ENCODE assay signal across 8 cellular contexts in genomic region chr16:27313422-27314160, GRCh38. TPM values are rescaled to one million over a fixed set of nuclear protein-coding genes. Genes with fewer than 3 reads are reported as not detected.
DNase-seq lines count a peak whose midpoint lies in the region; TF ChIP-seq lines count a peak whose summit lies in the region.

TSS of gene IL4R (plus strand) at chr16:27313974. CDS start at chr16:27340204, 26,230 bp downstream.

- peak within 1 kb of the TSS; percentile 92 for H3K4me3 Mint-ChIP-seq in neural crest cell

- peaks cover 51% of the 10 kb centered on the region for H3K27me3 Mint-ChIP-seq in neural crest cell (ENCODE audit: low read depth)

- peaks cover 9% of the 10 kb centered on the region for H3K4me1 Mint-ChIP-seq in neural crest cell

- DNase-seq in Daoy (ENCODE audit: low read depth) = peak; percentile 46
- peak; percentile 87 for DNase-seq in H7
- no peak for DNase-seq in NT2/D1 (ENCODE audit: low read depth, low spot score)
- peak; percentile 86 to 88 for DNase-seq in activated T-cell treated with anti-CD3 and anti-CD28 coated beads, Interleukin-2, amount 50 U/mL, for 48 hours
- DNase-seq in fibroblast of mammary gland (ENCODE audit: low read depth) = peak; percentile 83
- peak; percentile 34 for DNase-seq in neural crest cell (ENCODE audit: low read depth, low spot score)
- DNase-seq in NCI-H446 treated with DMSO at 0.1 percent for 48 hours (lab: John Stamatoyannopoulos, UW) = no peak

- TF ChIP-seq CTCF in fibroblast of mammary gland (conservative IDR thresholded peaks at IDR 0.05; ENCODE audit: control insufficient read depth, insufficient read depth, low read depth, low read length) = no peak
- TF ChIP-seq CTCF in neural crest cell (conservative IDR thresholded peaks at IDR 0.05) = no peak
- TF ChIP-seq CTCF in subcutaneous adipose tissue (IDR thresholded peaks at IDR 0.05; ENCODE audit: low read depth) = no peak

- H3K27me3 ChIP-seq in H7 (ENCODE audit: control insufficient read depth, insufficient read depth, low read length) (no peaks in the 10 kb centered on the region), NT2/D1 (ENCODE audit: insufficient read depth, insufficient read length) (peaks cover 11% of the 10 kb centered on the region)

- no peaks in the 10 kb centered on the region for H3K36me3 Mint-ChIP-seq in neural crest cell (ENCODE audit: low read depth)

- no peaks in the 10 kb centered on the region for H3K9me3 Mint-ChIP-seq in neural crest cell

- H3K9ac ChIP-seq in NT2/D1 (ENCODE audit: insufficient read length, low read depth) = peak within 1 kb of the TSS; percentile 87

- no peak within 1 kb of the TSS for H3K27ac Mint-ChIP-seq in neural crest cell (ENCODE audit: unreplicated experiment)

- no peaks in the 10 kb centered on the region for H3K9me3 ChIP-seq in NT2/D1 (ENCODE audit: insufficient read depth, low read length)

- peaks cover 13% of the 10 kb centered on the region for H3K4me1 ChIP-seq in NT2/D1 (ENCODE audit: insufficient read depth, insufficient read length)

- peak within 1 kb of the TSS; percentile 88 for H3K4me3 ChIP-seq in H7 (ENCODE audit: insufficient read depth, low read depth, low read length)
- H3K4me3 ChIP-seq in NT2/D1 (ENCODE audit: insufficient read length, low read depth) = peak within 1 kb of the TSS; percentile 87
- H3K4me3 ChIP-seq in fibroblast of mammary gland (ENCODE audit: control insufficient read depth, low read depth, low read length) = peak within 1 kb of the TSS; percentile 73

- H3K36me3 ChIP-seq in H7 (replicated peaks; ENCODE audit: control insufficient read depth, insufficient read depth, low read length) (no peaks in the 10 kb centered on the region), NT2/D1 (ENCODE audit: insufficient read depth, insufficient read length, low read length) (peaks cover 9% of the 10 kb centered on the region)

RNA-seq across cellular contexts. Expression of gene IL4R, which starts in this region (rescaled TPM):
- 6.2 and 8.6 TPM in 2 replicates for total RNA-seq in Daoy (2014; rRNA removed; shearing (Covaris generic))
- 17.5 and 29.0 TPM in 2 replicates for total RNA-seq in H7 (2014; rRNA removed; shearing (Covaris generic))
- total RNA-seq in neural crest cell (11.2 and 12.8 TPM in 2 replicates), subcutaneous adipose tissue (10 to 100 TPM; 14.7 to 37.3 (median 30.4) TPM)

Comparison
In these comparisons a context has a peak if more than half of its experiments do, and no peak if none do; other contexts are left out.
1. DNase-seq: peak in Daoy (single experiment), H7 (single experiment), activated T-cell treated with anti-CD3 and anti-CD28 coated beads, Interleukin-2, amount 50 U/mL, for 48 hours (2 of 2), fibroblast of mammary gland (single experiment) and neural crest cell (single experiment); none in NT2/D1 (single experiment) and NCI-H446 treated with DMSO at 0.1 percent for 48 hours (single experiment).
2. Peak in every context shown above with its lines, with median percentiles within 50 percentile points of each other: H3K4me3 ChIP-seq.